ENCODE assay signal across 9 cellular contexts in the genomic region with DNA sequence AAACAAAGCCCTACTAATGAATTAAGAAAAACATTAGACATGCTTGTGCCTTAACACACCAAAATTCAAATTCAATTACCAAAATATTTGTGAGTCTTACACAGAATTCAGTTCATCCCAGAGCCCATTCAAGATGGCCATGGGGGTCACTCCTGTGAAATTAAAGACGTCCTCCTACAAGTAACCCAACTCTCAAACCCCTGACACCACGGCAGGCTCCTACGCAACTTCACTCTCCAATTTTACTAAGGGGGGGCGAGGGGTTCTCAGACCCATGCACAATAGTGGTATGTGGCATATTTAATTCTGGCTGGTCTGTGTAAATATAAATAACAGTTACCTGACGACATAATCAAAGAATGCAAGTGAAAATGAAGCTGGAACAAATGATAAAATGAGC. TPM values are rescaled to one million over a fixed set of nuclear protein-coding genes. Genes with fewer than 3 reads are reported as not detected.
DNase-seq lines count a peak whose midpoint lies in the region; ATAC-seq and TF ChIP-seq lines count a peak whose summit lies in the region.
"Had no signal": no experiment of that assay in that cellular context is flagged by ENCODE, and none has a peak within 500 bp of the region (broad histone marks: within the 10 kb centered on the region; RNA-seq: fewer than 3 reads in every experiment).

No MANE protein-coding gene starts in this region.

- H3F3A ChIP-seq in neural cell (ENCODE audit: insufficient read depth, low read length, poor library complexity, severe bottlenecking) = peaks cover 8% of the 10 kb centered on the region

- H3K4me3 ChIP-seq in BLaER1 (peak overlapping the region; percentile 75), coronary artery (peak overlapping the region; percentile 71), neural cell (ENCODE audit: low read length) (peak overlapping the region; percentile 79)

- DNase-seq in HFFc6 (no peak), coronary artery (ENCODE audit: low spot score) (no peak), hypothalamus (lab: John Stamatoyannopoulos, UW) (no peak)
- DNase-seq: activated effector memory CD4-positive, alpha-beta T cell treated with anti-CD3 and anti-CD28 coated beads, Interleukin-2, amount 50 U/mL, for 16 hours had no signal

- no peak overlapping the region for H2AFZ ChIP-seq in neural cell (ENCODE audit: low read depth, low read length)

- H3K4me2 ChIP-seq in BLaER1 (peak overlapping the region; percentile 98), neural cell (ENCODE audit: low read length) (peak overlapping the region; percentile 81)

- TF ChIP-seq RAD21 in neural cell (conservative IDR thresholded peaks at IDR 0.05) = no peak

- no peak for TF ChIP-seq EP300 in neural cell (conservative IDR thresholded peaks at IDR 0.05; ENCODE audit: poor library complexity, severe bottlenecking)

- peaks cover 64% of the 10 kb centered on the region for H3K4me1 Mint-ChIP-seq in HFFc6 (ENCODE audit: low read depth)

- peak overlapping the region; percentile 98 for H3K4me3 Mint-ChIP-seq in HFFc6

- no peaks in the 10 kb centered on the region for H3K27me3 ChIP-seq in BLaER1
- no peaks in the 10 kb centered on the region for H3K27me3 ChIP-seq in neural cell (ENCODE audit: insufficient read depth, low read depth, low read length)

- H3K9me3 ChIP-seq in BLaER1 (no peaks in the 10 kb centered on the region), neural cell (ENCODE audit: low read length) (no peaks in the 10 kb centered on the region)

- H3K27ac Mint-ChIP-seq in HFFc6 = peak overlapping the region; percentile 85

- H3K27ac ChIP-seq in BLaER1 = no peak overlapping the region
- no peak overlapping the region for H3K27ac ChIP-seq in coronary artery
- H3K27ac ChIP-seq in neural cell (ENCODE audit: low read length) = no peak overlapping the region

- H3K9ac ChIP-seq in BLaER1 = peak overlapping the region; percentile 77; the same call in 1 of the 2 replicates
- H3K9ac ChIP-seq in neural cell (ENCODE audit: low read length) = peak overlapping the region; percentile 72

- peaks cover 62% of the 10 kb centered on the region for H3K79me2 ChIP-seq in neural cell (replicated peaks; ENCODE audit: insufficient read depth, low read length)

- H4K20me1 ChIP-seq in BLaER1 = peaks cover 69% of the 10 kb centered on the region
- H4K20me1 ChIP-seq in neural cell (ENCODE audit: insufficient read depth) = no peaks in the 10 kb centered on the region

- no peaks in the 10 kb centered on the region for H3K36me3 ChIP-seq in BLaER1
- H3K36me3 ChIP-seq in neural cell (ENCODE audit: insufficient read depth, low read length) = no peaks in the 10 kb centered on the region

- peaks cover 58% of the 10 kb centered on the region for H3K4me1 ChIP-seq in BLaER1

- H3K27me3 Mint-ChIP-seq in HFFc6 (ENCODE audit: insufficient read depth) = peaks cover 1% of the 10 kb centered on the region

- 0 out of 2 replicates have a peak, but pooled peaks cover 4% of the 10 kb centered on the region for H3K36me3 Mint-ChIP-seq in HFFc6 (ENCODE audit: low read depth)

- TF ChIP-seq CTCF in HFFc6 (IDR thresholded peaks at IDR 0.05) (no peak), coronary artery (IDR thresholded peaks at IDR 0.05) (no peak), neural cell (IDR thresholded peaks at IDR 0.05; ENCODE audit: poor library complexity, severe bottlenecking) (no peak)

- H3K9me3 Mint-ChIP-seq in HFFc6 = no peaks in the 10 kb centered on the region

- H3K9me2 ChIP-seq in neural cell (ENCODE audit: insufficient read depth, low read length) = no peaks in the 10 kb centered on the region

- ATAC-seq in HG02678 (IDR thresholded peaks at IDR 0.05; ENCODE audit: unreplicated experiment) (no peak), GM18867 (IDR thresholded peaks at IDR 0.05; ENCODE audit: unreplicated experiment) (no peak), GM21825 (IDR thresholded peaks at IDR 0.05; ENCODE audit: unreplicated experiment) (no peak)

TF ChIP-seq in neural cell, 6 proteins besides CTCF, POLR2A, EP300 and RAD21:
- TF ChIP-seq POLR2AphosphoS5 (IDR thresholded peaks at IDR 0.05) = no peak
- no peak for TF ChIP-seq MXI1 (conservative IDR thresholded peaks at IDR 0.05; ENCODE audit: poor library complexity, severe bottlenecking)
- no peak for TF ChIP-seq SMC3 (conservative IDR thresholded peaks at IDR 0.05; ENCODE audit: poor library complexity)
- no peak for TF ChIP-seq EZH2 (IDR thresholded peaks at IDR 0.05; ENCODE audit: borderline replicate concordance, insufficient read depth, low read length, poor library complexity, severe bottlenecking)
- TF ChIP-seq TAF1 (IDR thresholded peaks at IDR 0.05; ENCODE audit: low read depth) = no peak
- TF ChIP-seq, protein P1, sequence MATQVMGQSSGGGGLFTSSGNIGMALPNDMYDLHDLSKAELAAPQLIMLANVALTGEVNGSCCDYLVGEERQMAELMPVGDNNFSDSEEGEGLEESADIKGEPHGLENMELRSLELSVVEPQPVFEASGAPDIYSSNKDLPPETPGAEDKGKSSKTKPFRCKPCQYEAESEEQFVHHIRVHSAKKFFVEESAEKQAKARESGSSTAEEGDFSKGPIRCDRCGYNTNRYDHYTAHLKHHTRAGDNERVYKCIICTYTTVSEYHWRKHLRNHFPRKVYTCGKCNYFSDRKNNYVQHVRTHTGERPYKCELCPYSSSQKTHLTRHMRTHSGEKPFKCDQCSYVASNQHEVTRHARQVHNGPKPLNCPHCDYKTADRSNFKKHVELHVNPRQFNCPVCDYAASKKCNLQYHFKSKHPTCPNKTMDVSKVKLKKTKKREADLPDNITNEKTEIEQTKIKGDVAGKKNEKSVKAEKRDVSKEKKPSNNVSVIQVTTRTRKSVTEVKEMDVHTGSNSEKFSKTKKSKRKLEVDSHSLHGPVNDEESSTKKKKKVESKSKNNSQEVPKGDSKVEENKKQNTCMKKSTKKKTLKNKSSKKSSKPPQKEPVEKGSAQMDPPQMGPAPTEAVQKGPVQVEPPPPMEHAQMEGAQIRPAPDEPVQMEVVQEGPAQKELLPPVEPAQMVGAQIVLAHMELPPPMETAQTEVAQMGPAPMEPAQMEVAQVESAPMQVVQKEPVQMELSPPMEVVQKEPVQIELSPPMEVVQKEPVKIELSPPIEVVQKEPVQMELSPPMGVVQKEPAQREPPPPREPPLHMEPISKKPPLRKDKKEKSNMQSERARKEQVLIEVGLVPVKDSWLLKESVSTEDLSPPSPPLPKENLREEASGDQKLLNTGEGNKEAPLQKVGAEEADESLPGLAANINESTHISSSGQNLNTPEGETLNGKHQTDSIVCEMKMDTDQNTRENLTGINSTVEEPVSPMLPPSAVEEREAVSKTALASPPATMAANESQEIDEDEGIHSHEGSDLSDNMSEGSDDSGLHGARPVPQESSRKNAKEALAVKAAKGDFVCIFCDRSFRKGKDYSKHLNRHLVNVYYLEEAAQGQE (IDR thresholded peaks at IDR 0.05; ENCODE audit: borderline replicate concordance) = no peak

RNA-seq across cellular contexts. Expression of a gene that starts 5.0 kb away (rescaled TPM):
- total RNA-seq in HFFc6 (2021; fragmentation: NEBNext Ultra II Directional; extraction: Animal tissue kit (Norgen Biotek cat#: 25700)) = 10 to 100 TPM; 34.6 to 52.2 (median 42.2) TPM
- polyA plus RNA-seq in neural cell = 8.3 and 11.5 TPM in 2 replicates
- 33.2 and 39.4 TPM in 2 replicates for polyA minus RNA-seq in neural cell
